12 cellular contexts compared by ENCODE assay signal in the genomic region with DNA sequence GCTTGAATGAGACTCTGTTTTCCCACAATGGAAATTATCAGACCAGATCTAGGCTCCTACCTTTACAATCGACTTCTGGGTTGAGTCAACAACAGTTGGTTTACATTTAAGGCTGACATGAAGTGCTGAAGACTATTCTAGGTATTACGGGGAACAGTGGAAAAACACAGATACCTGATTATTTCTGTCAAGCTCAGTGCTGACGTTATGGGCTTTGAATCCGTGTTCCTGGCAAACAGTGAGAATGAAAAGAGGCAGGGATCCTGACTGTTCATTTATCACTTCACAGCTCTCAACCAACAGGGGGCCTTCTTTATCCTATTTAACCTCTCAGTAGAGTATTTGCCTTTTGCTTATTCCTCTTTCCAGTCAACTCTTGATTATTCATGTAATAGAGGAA. TPM values are rescaled to one million over a fixed set of nuclear protein-coding genes. Genes with fewer than 3 reads are reported as not detected.
DNase-seq lines count a peak whose midpoint lies in the region; ATAC-seq, FAIRE-seq and TF ChIP-seq lines count a peak whose summit lies in the region.
"Had no signal": no experiment of that assay in that cellular context is flagged by ENCODE, and none has a peak within 500 bp of the region (broad histone marks: within the 10 kb centered on the region; RNA-seq: fewer than 3 reads in every experiment).

No MANE protein-coding gene starts in this region.

- peak; percentile 88 for FAIRE-seq in D721Med (lab: Jason Lieb, UNC)

- no peaks in the 10 kb centered on the region for H3K9me3 ChIP-seq in PC-3 (ENCODE audit: low read length)
- H3K9me3 ChIP-seq in heart left ventricle: no peaks in the 10 kb centered on the region
- no peaks in the 10 kb centered on the region for H3K9me3 ChIP-seq in aorta (ENCODE audit: control insufficient read depth, low read length)
- H3K9me3 ChIP-seq: uterus had no signal

- ATAC-seq in PC-3 (no peak), heart left ventricle (peak; percentile 53 to 78 (median 64)), aorta (ENCODE audit: low FRiP score) (no peak)
- no peak for ATAC-seq in activated T-cell treated with anti-CD3 and anti-CD28 coated beads, Interleukin-2, amount 50 U/mL, for 72 hours (replicated peaks in 1 of 2)

- no peaks in the 10 kb centered on the region for H3F3A ChIP-seq in PC-3 (ENCODE audit: low read length, unreplicated experiment)

- H3K4me3 ChIP-seq in LNCaP clone FGC (ENCODE audit: low read depth, low read length) (no peak overlapping the region), PC-3 (ENCODE audit: low read length) (no peak overlapping the region), heart left ventricle (peak overlapping the region in 4 of 12 donors; percentile 17 to 42 (median 24)), aorta (ENCODE audit: low read length in 2 of 2) (no peak overlapping the region)
- H3K4me3 ChIP-seq: uterus had no signal

- peak; percentile 34 for TF ChIP-seq CTCF in D721Med (IDR thresholded peaks at IDR 0.05; ENCODE audit: insufficient read depth, missing control alignments)
- peak; percentile 21; the same call in 1 of the 2 replicates for TF ChIP-seq CTCF in LNCaP clone FGC (IDR thresholded peaks at IDR 0.05; ENCODE audit: control insufficient read depth, extremely low read depth, insufficient read depth)
- peak; percentile 40; the same call in 1 of the 2 replicates for TF ChIP-seq CTCF in PC-3 (conservative IDR thresholded peaks at IDR 0.05; ENCODE audit: low read depth, low read length)
- TF ChIP-seq CTCF in heart left ventricle (IDR thresholded peaks at IDR 0.05): peak in 5 of 12 donors; percentile 9 to 30 (median 17)

- POLR2A ChIA-PET in PC-3 (lab: Charles Lee; ENCODE audit: unreplicated experiment): no interaction called here

- BruUV-seq in PC-3 (replicated peaks; lab: Mats Ljungman, UMichigan): no TSS peak

- no peaks in the 10 kb centered on the region for H3K9me2 ChIP-seq in PC-3 (replicated peaks; ENCODE audit: low read length)

- no peak overlapping the region for H3K4me2 ChIP-seq in PC-3 (ENCODE audit: low read length)

- no peaks in the 10 kb centered on the region for H3K4me1 Mint-ChIP-seq in activated T-cell treated with anti-CD3 and anti-CD28 coated beads, Interleukin-2, amount 50 U/mL, for 72 hours (ENCODE audit: low read depth)

- no peak overlapping the region for H3K4me3 Mint-ChIP-seq in activated T-cell treated with anti-CD3 and anti-CD28 coated beads, Interleukin-2, amount 50 U/mL, for 72 hours

- H3K36me3 Mint-ChIP-seq in activated T-cell treated with anti-CD3 and anti-CD28 coated beads, Interleukin-2, amount 50 U/mL, for 72 hours (ENCODE audit: insufficient read depth in 2 of 2): no peaks in the 10 kb centered on the region

- no peaks in the 10 kb centered on the region for H4K20me1 ChIP-seq in PC-3 (ENCODE audit: low read length)

- H3K27me3 ChIP-seq in PC-3 (ENCODE audit: low read length) (no peaks in the 10 kb centered on the region), heart left ventricle (peaks cover 0 to 11% (median 0%) of the 10 kb centered on the region in 9 donors), aorta (ENCODE audit: control insufficient read depth in 1 of 2, insufficient read depth in 2 of 2, low read length in 1 of 2) (no peaks in the 10 kb centered on the region)
- H3K27me3 ChIP-seq: uterus had no signal

- no peaks in the 10 kb centered on the region for H3K9me3 Mint-ChIP-seq in activated T-cell treated with anti-CD3 and anti-CD28 coated beads, Interleukin-2, amount 50 U/mL, for 72 hours

- CTCF ChIA-PET in PC-3 (lab: Charles Lee): interaction anchor here (0.7 kb wide), 1 partner anchor 79 kb away, joined by 3 read pairs; no protein-coding TSS in a partner anchor

- no peak overlapping the region for H2AFZ ChIP-seq in PC-3 (ENCODE audit: low read length)

- H3K27ac ChIP-seq in PC-3 (ENCODE audit: low read length): no peak overlapping the region
- peak overlapping the region; percentile 24 to 88 (median 68) for H3K27ac ChIP-seq in heart left ventricle
- H3K27ac ChIP-seq in aorta (ENCODE audit: low read depth in 1 of 2, low read length in 2 of 2): no peak overlapping the region
- H3K27ac ChIP-seq: uterus, VCaP had no signal

- H3K79me2 ChIP-seq in PC-3 (ENCODE audit: low read length): no peaks in the 10 kb centered on the region

- no peak for TF ChIP-seq POLR2A in heart left ventricle (IDR thresholded peaks at IDR 0.05)

- H3K9ac ChIP-seq in PC-3 (ENCODE audit: low read length): no peak overlapping the region

- H3K4me1 ChIP-seq in PC-3 (ENCODE audit: insufficient read depth, low read length): peaks cover 4% of the 10 kb centered on the region; the same call in 1 of the 2 replicates
- H3K4me1 ChIP-seq in heart left ventricle: peaks cover 0 to 30% (median 5%) of the 10 kb centered on the region in 12 donors
- peaks cover 0 to 1% of the 10 kb centered on the region in 2 donors for H3K4me1 ChIP-seq in aorta (ENCODE audit: control insufficient read depth in 1 of 2, insufficient read depth in 2 of 2, low read length in 2 of 2)
- H3K4me1 ChIP-seq: uterus had no signal

- peaks cover 11% of the 10 kb centered on the region for H3K27me3 Mint-ChIP-seq in activated T-cell treated with anti-CD3 and anti-CD28 coated beads, Interleukin-2, amount 50 U/mL, for 72 hours (ENCODE audit: low read depth)

- DNase-seq in D721Med (ENCODE audit: insufficient read length, low spot score) (no peak), LNCaP clone FGC (ENCODE audit: low read depth) (no peak), PC-3 (peak; percentile 7), heart left ventricle (no peak), COLO668 (lab: John Stamatoyannopoulos, UW; ENCODE audit: unreplicated experiment) (no peak), aorta (no peak)
- no peak for DNase-seq in activated naive CD4-positive, alpha-beta T cell treated with Interleukin-2 at 50 U/mL for 16 hours
- no peak for DNase-seq in activated T-cell treated with anti-CD3 and anti-CD28 coated beads, Interleukin-2, amount 50 U/mL, for 72 hours
- DNase-seq: activated T-cell treated with anti-CD3 and anti-CD28 coated beads, Interleukin-2, amount 50 U/mL, for 1 hour; anterior cingulate cortex; uterus had no signal

- intact Hi-C loops in PC-3 (cut with micrococcal nuclease): no loop called here
- intact Hi-C loops in heart left ventricle (cut with DNase I): loop anchor here in 2 of 10 donors (5.0 to 10.0 kb wide), 3 partner anchors 36 to 101 kb away; no protein-coding TSS in a partner anchor
- intact Hi-C loops in aorta (cut with DNase I): no loop called here

- no peaks in the 10 kb centered on the region for H3K36me3 ChIP-seq in PC-3 (ENCODE audit: low read depth, low read length)
- H3K36me3 ChIP-seq in heart left ventricle: no peaks in the 10 kb centered on the region
- no peaks in the 10 kb centered on the region for H3K36me3 ChIP-seq in aorta (ENCODE audit: control insufficient read depth in 1 of 2, insufficient read depth in 2 of 2, low read length in 1 of 2)
- H3K36me3 ChIP-seq: uterus had no signal

- 50 to 59% (median 51%) methylated on average over 4 of the region's 4 CpGs for WGBS in heart left ventricle, 4 donors
- WGBS in aorta, 2 donors: 42 to 62% methylated on average over 4 of the region's 4 CpGs

- no peak overlapping the region for H3K27ac Mint-ChIP-seq in activated T-cell treated with anti-CD3 and anti-CD28 coated beads, Interleukin-2, amount 50 U/mL, for 72 hours

RNA-seq across cellular contexts. Expression of gene TMEM164, which starts 43.1 kb away (rescaled TPM):
- total RNA-seq in PC-3 (2014; rRNA removed) (23.7 and 26.6 TPM in 2 replicates), heart left ventricle (10 to 100 TPM; 37.6 to 94.7 (median 50.3) TPM), aorta (10 to 100 TPM; 13.5 to 18.3 TPM)
- polyA plus RNA-seq in heart left ventricle (100 to 1,000 TPM in 1 of 2 donors, 10 to 100 TPM in 1; 14.4 to 117 TPM), aorta (1 to 10 TPM; 7.8 to 8.9 TPM)
- 10 to 100 TPM; 15.0 to 19.5 TPM for total RNA-seq in activated T-cell treated with anti-CD3 and anti-CD28 coated beads, Interleukin-2, amount 50 U/mL, for 72 hours

Comparison
In these comparisons a context has a peak if more than half of its experiments do, and no peak if none do; other contexts are left out.
1. ATAC-seq: peak in heart left ventricle (4 of 4); none in PC-3 (single experiment), aorta (single experiment) and activated T-cell treated with anti-CD3 and anti-CD28 coated beads, Interleukin-2, amount 50 U/mL, for 72 hours (0 of 2).
2. H3K27ac ChIP-seq: peak in heart left ventricle (12 of 12); none in PC-3 (single experiment) and aorta (0 of 2).